19 cellular contexts compared by ENCODE assay signal in genomic region chrX:105098812-105099211, GRCh38.
DNase-seq lines count a peak whose midpoint lies in the region; ATAC-seq, FAIRE-seq and TF ChIP-seq lines count a peak whose summit lies in the region.
"Had no signal": no experiment of that assay in that cellular context is flagged by ENCODE, and none has a peak within 500 bp of the region (broad histone marks: within the 10 kb centered on the region; RNA-seq: fewer than 3 reads in every experiment).

No MANE protein-coding gene starts in this region.

- DNase-seq in MCF 10A (ENCODE audit: unreplicated experiment) = peak; percentile 3
- no peak for DNase-seq in breast epithelium (ENCODE audit: low spot score in 2 of 2)
- DNase-seq in RWPE2 (ENCODE audit: low spot score) = no peak
- no peak for DNase-seq in H1 (ENCODE audit: low read depth in 1 of 2, low spot score in 2 of 2)
- DNase-seq in SW480 (ENCODE audit: low spot score) = no peak
- no peak for DNase-seq in stimulated activated naive CD8-positive, alpha-beta T cell treated with anti-CD3 and anti-CD28 coated beads, Interleukin-15, Interleukin-2, amounts not matched to agents 100 U/mL and 50 U/mL, for 24 hours
- DNase-seq: 8988T; ACHN; CD4-positive, CD25-positive, alpha-beta regulatory T cell; DMS 273 treated with DMSO at 0.1 percent for 48 hours; DMS79 treated with DMSO at 0.1 percent for 48 hours; EL; GOT3 had no signal

- BruUV-seq in MCF 10A (replicated peaks; lab: Mats Ljungman, UMichigan) = no TSS peak

- no peak for TF ChIP-seq EP300 in H1 (IDR thresholded peaks at IDR 0.05; ENCODE audit: borderline replicate concordance in 1 of 2, low read depth in 2 of 2, low read length in 2 of 2)

- no peaks in the 10 kb centered on the region for H4K20me1 ChIP-seq in H1 (replicated peaks in 1 of 2; ENCODE audit: control insufficient read depth in 1 of 2, insufficient read depth in 2 of 2, low read length in 2 of 2)
- H4K20me1 ChIP-seq: BLaER1 treated with 17β-estradiol and CSF1 and Interleukin-3, amounts not matched to agents 10 nM and 100 nM had no signal

- H3K56ac ChIP-seq in H1 (replicated peaks; ENCODE audit: insufficient read length, low read depth, low read length) = no peak overlapping the region

- no peak overlapping the region for H3K18ac ChIP-seq in H1 (ENCODE audit: extremely low read depth, low read length)

- no peak overlapping the region for H4K91ac ChIP-seq in H1 (replicated peaks; ENCODE audit: insufficient read length, low read length)

- WGBS in H1 (ENCODE audit: extremely low coverage in 1 of 2, insufficient coverage in 1 of 2, insufficient read length in 1 of 2, insufficient replicate concordance in 2 of 2, low coverage in 1 of 2, low lambda C conversion rate in 2 of 2, missing lambda C conversion rate in 1 of 2), 2 experiments = 92% methylated on average over 4 of the region's 4 CpGs; no CpG with 5 or more reads in 1 of the 2 experiments

- peak; percentile 72 for FAIRE-seq in H1 (lab: Jason Lieb, UNC)
- FAIRE-seq: G401.6, GM12891 had no signal

- no peak overlapping the region for H4K8ac ChIP-seq in H1 (ENCODE audit: extremely low read depth, insufficient read depth, low read length)

- no peak overlapping the region for H4K5ac ChIP-seq in H1 (ENCODE audit: insufficient read length, low read depth, low read length)

- no peaks in the 10 kb centered on the region for H3K23me2 ChIP-seq in H1 (ENCODE audit: low read depth, low read length)

- H2BK120ac ChIP-seq in H1 (replicated peaks; ENCODE audit: low read depth, low read length) = no peak overlapping the region

- no peak for TF ChIP-seq CTCF in MCF 10A (IDR thresholded peaks at IDR 0.05; ENCODE audit: unreplicated experiment)
- TF ChIP-seq CTCF in breast epithelium (IDR thresholded peaks at IDR 0.05) = no peak
- TF ChIP-seq CTCF in RWPE2 (IDR thresholded peaks at IDR 0.05; ENCODE audit: poor library complexity, severe bottlenecking) = no peak
- TF ChIP-seq CTCF in H1 (IDR thresholded peaks at IDR 0.05; ENCODE audit: control extremely low read depth in 1 of 3, insufficient read depth in 1 of 3, low read depth in 1 of 3, low read length in 3 of 3) = no peak

- ATAC-seq in RWPE2 (ENCODE audit: low read depth) (peak; percentile 67; the same call in 2 of the 3 replicates), GM18873 (IDR thresholded peaks at IDR 0.05; ENCODE audit: low FRiP score, unreplicated experiment) (no peak)
- no peak for ATAC-seq in stimulated activated naive CD8-positive, alpha-beta T cell treated with anti-CD3 and anti-CD28 coated beads, Interleukin-15, Interleukin-2, amounts not matched to agents 100 U/mL and 50 U/mL, for 24 hours

- POLR2A ChIA-PET in MCF 10A (lab: Yijun Ruan, JAX) = no interaction called here
- POLR2A ChIA-PET in H1 (lab: Charles Lee; ENCODE audit: partially characterized antibody) = no interaction called here

- no peak overlapping the region for H3K9ac ChIP-seq in H1 (replicated peaks in 1 of 4; ENCODE audit: extremely low read depth in 1 of 4, low read depth in 3 of 4, low read length in 3 of 4)
- H3K9ac ChIP-seq: BLaER1 treated with 17β-estradiol and CSF1 and Interleukin-3, amounts not matched to agents 10 nM and 100 nM had no signal

- no peak for TF ChIP-seq RAD21 in H1 (IDR thresholded peaks at IDR 0.05 in 1 of 2, conservative IDR thresholded peaks at IDR 0.05 in 1 of 2; ENCODE audit: low read depth in 2 of 2, low read length in 2 of 2)

- no peak overlapping the region for H3K4me3 Mint-ChIP-seq in MCF 10A (ENCODE audit: unreplicated experiment)
- H3K4me3 Mint-ChIP-seq: CD4-positive, CD25-positive, alpha-beta regulatory T cell; IgD-negative memory B cell had no signal

- intact Hi-C loops in MCF 10A (cut with micrococcal nuclease) = no loop called here
- intact Hi-C loops in breast epithelium (cut with DNase I; ENCODE audit: low total_unique reads) = no loop called here

- H3K4me1 ChIP-seq in breast epithelium (no peaks in the 10 kb centered on the region), RWPE2 (ENCODE audit: insufficient read depth, poor library complexity, severe bottlenecking) (no peaks in the 10 kb centered on the region), H1 (replicated peaks in 1 of 4; ENCODE audit: control insufficient read depth in 3 of 4, insufficient read depth in 4 of 4, low read length in 3 of 4) (no peaks in the 10 kb centered on the region)
- H3K4me1 ChIP-seq: BLaER1 treated with 17β-estradiol and CSF1 and Interleukin-3, amounts not matched to agents 10 nM and 100 nM; HAP-1 had no signal

- no peak for TF ChIP-seq POLR2A in breast epithelium (IDR thresholded peaks at IDR 0.05)
- TF ChIP-seq POLR2A in H1 (IDR thresholded peaks at IDR 0.05; ENCODE audit: control extremely low read depth in 1 of 2, low read depth in 2 of 2, low read length in 2 of 2) = no peak

- no peak overlapping the region for H2BK12ac ChIP-seq in H1 (ENCODE audit: low read depth, low read length)

- CTCF ChIA-PET in MCF 10A (lab: Yijun Ruan, JAX) (interaction anchor here (0.6 kb wide), 1 partner anchor 91 kb away, joined by 3 read pairs; no protein-coding TSS in a partner anchor), H1 (lab: Charles Lee; ENCODE audit: partially characterized antibody) (no interaction called here)

- H3K27me3 ChIP-seq in breast epithelium (peaks cover 0 to 45% of the 10 kb centered on the region in 2 donors), RWPE2 (ENCODE audit: insufficient read depth, poor library complexity, severe bottlenecking) (no peaks in the 10 kb centered on the region), H1 (replicated peaks in 1 of 4; ENCODE audit: control insufficient read depth in 3 of 4, extremely low read depth in 1 of 4, insufficient read depth in 3 of 4, low read length in 3 of 4) (no peaks in the 10 kb centered on the region)
- H3K27me3 ChIP-seq: BLaER1 treated with 17β-estradiol and CSF1 and Interleukin-3, amounts not matched to agents 10 nM and 100 nM had no signal

- H3K79me1 ChIP-seq in H1 (ENCODE audit: low read depth, low read length) = no peaks in the 10 kb centered on the region

- no peak overlapping the region for H2BK20ac ChIP-seq in H1 (ENCODE audit: low read length)

- no peak overlapping the region for H3K23ac ChIP-seq in H1 (ENCODE audit: insufficient read length)

- no peak overlapping the region for H3K27ac Mint-ChIP-seq in MCF 10A (ENCODE audit: low read depth, unreplicated experiment)
- H3K27ac Mint-ChIP-seq: IgD-negative memory B cell had no signal

- no peaks in the 10 kb centered on the region for H3K9me3 ChIP-seq in breast epithelium
- no peaks in the 10 kb centered on the region for H3K9me3 ChIP-seq in RWPE2 (ENCODE audit: severe bottlenecking)
- H3K9me3 ChIP-seq in H1 (ENCODE audit: insufficient read depth in 2 of 2, low read depth in 1 of 2, low read length in 1 of 2) = no peaks in the 10 kb centered on the region
- H3K9me3 ChIP-seq: BLaER1 treated with 17β-estradiol and CSF1 and Interleukin-3, amounts not matched to agents 10 nM and 100 nM; HAP-1 had no signal

- no peaks in the 10 kb centered on the region for H3K4me1 Mint-ChIP-seq in MCF 10A (ENCODE audit: insufficient read depth, unreplicated experiment)
- H3K4me1 Mint-ChIP-seq: CD4-positive, CD25-positive, alpha-beta regulatory T cell; IgD-negative memory B cell had no signal

- H3K4me3 ChIP-seq in breast epithelium (no peak overlapping the region), RWPE2 (ENCODE audit: severe bottlenecking) (no peak overlapping the region), H1 (ENCODE audit: extremely low read depth in 1 of 4, insufficient read depth in 2 of 4, low read depth in 3 of 4, low read length in 4 of 4) (no peak overlapping the region)
- H3K4me3 ChIP-seq: BLaER1 treated with 17β-estradiol and CSF1 and Interleukin-3, amounts not matched to agents 10 nM and 100 nM; HAP-1 had no signal

- H3K4me2 ChIP-seq in H1 (ENCODE audit: insufficient read depth in 1 of 2, low read depth in 2 of 2, low read length in 2 of 2) = no peak overlapping the region
- H3K4me2 ChIP-seq: BLaER1 treated with 17β-estradiol and CSF1 and Interleukin-3, amounts not matched to agents 10 nM and 100 nM had no signal

- no peaks in the 10 kb centered on the region for H3K9me3 Mint-ChIP-seq in MCF 10A (ENCODE audit: unreplicated experiment)

- H3K14ac ChIP-seq in H1 (ENCODE audit: insufficient read length) = no peak overlapping the region

- H3K36me3 Mint-ChIP-seq in MCF 10A (ENCODE audit: insufficient read depth, unreplicated experiment) = no peaks in the 10 kb centered on the region
- H3K36me3 Mint-ChIP-seq: CD4-positive, CD25-positive, alpha-beta regulatory T cell had no signal

- no peak overlapping the region for H2AK5ac ChIP-seq in H1 (ENCODE audit: low read depth, low read length)

- H3K79me2 ChIP-seq in H1 (ENCODE audit: control insufficient read depth in 1 of 2, insufficient read depth in 2 of 2, low read length in 2 of 2) = no peaks in the 10 kb centered on the region

- H3K27ac ChIP-seq in breast epithelium = no peak overlapping the region
- H3K27ac ChIP-seq in RWPE2 (ENCODE audit: poor library complexity, severe bottlenecking) = no peak overlapping the region
- H3K27ac ChIP-seq in H1 (ENCODE audit: low read depth, low read length) = no peak overlapping the region
- H3K27ac ChIP-seq: BLaER1 treated with 17β-estradiol and CSF1 and Interleukin-3, amounts not matched to agents 10 nM and 100 nM had no signal

- no peak overlapping the region for H3K4ac ChIP-seq in H1 (replicated peaks; ENCODE audit: insufficient read length, low read depth, low read length)

- H3K36me3 ChIP-seq in breast epithelium (no peaks in the 10 kb centered on the region), RWPE2 (ENCODE audit: low read depth) (no peaks in the 10 kb centered on the region), H1 (ENCODE audit: control insufficient read depth in 2 of 4, insufficient read depth in 4 of 4, low read length in 3 of 4) (no peaks in the 10 kb centered on the region)
- H3K36me3 ChIP-seq: BLaER1 treated with 17β-estradiol and CSF1 and Interleukin-3, amounts not matched to agents 10 nM and 100 nM; HAP-1 had no signal

- peaks cover 56% of the 10 kb centered on the region for H3K27me3 Mint-ChIP-seq in MCF 10A (ENCODE audit: insufficient read depth, unreplicated experiment)
- H3K27me3 Mint-ChIP-seq: CD4-positive, CD25-positive, alpha-beta regulatory T cell had no signal

- no peak overlapping the region for H2BK15ac ChIP-seq in H1 (ENCODE audit: low read length)

- no peak overlapping the region for H2BK5ac ChIP-seq in H1 (ENCODE audit: low read depth, low read length)

- no peak overlapping the region for H2AFZ ChIP-seq in H1 (ENCODE audit: low read length)

TF ChIP-seq in H1, 55 proteins besides CTCF, POLR2A, EP300 and RAD21:
- TF ChIP-seq YY1 (IDR thresholded peaks at IDR 0.05; ENCODE audit: low read depth, low read length) (no peak), SIRT6 (IDR thresholded peaks at IDR 0.05; ENCODE audit: low read length) (no peak), BACH1 (IDR thresholded peaks at IDR 0.05; ENCODE audit: low read length) (no peak), KDM5A (IDR thresholded peaks at IDR 0.05; ENCODE audit: low read length) (no peak), TEAD4 (IDR thresholded peaks at IDR 0.05; ENCODE audit: low read depth, low read length) (no peak), POU5F1 (IDR thresholded peaks at IDR 0.05; ENCODE audit: low read depth, low read length) (no peak), SIN3A (conservative IDR thresholded peaks at IDR 0.05 in 1 of 2, IDR thresholded peaks at IDR 0.05 in 1 of 2; ENCODE audit: low read depth in 1 of 2, low read length in 2 of 2) (no peak), RNF2 (IDR thresholded peaks at IDR 0.05; ENCODE audit: borderline replicate concordance, low read depth, low read length, missing control alignments, poor library complexity, severe bottlenecking) (no peak)
